ENCODE assay signal across 10 cellular contexts in genomic region chr2:111662771-111663470, GRCh38.
DNase-seq lines count a peak whose midpoint lies in the region; ATAC-seq and TF ChIP-seq lines count a peak whose summit lies in the region.
"Had no signal": no experiment of that assay in that cellular context is flagged by ENCODE, and none has a peak within 500 bp of the region (broad histone marks: within the 10 kb centered on the region; RNA-seq: fewer than 3 reads in every experiment).

No MANE protein-coding gene starts in this region.

- H3K9me3 Mint-ChIP-seq in activated CD4-positive, alpha-beta memory T cell treated with anti-CD3 and anti-CD28 coated beads for 36 hours: no peaks in the 10 kb centered on the region
- H3K9me3 Mint-ChIP-seq in CD8-positive, alpha-beta memory T cell: peaks cover 0 to 1% (median 0%) of the 10 kb centered on the region in 5 donors

- H3K36me3 Mint-ChIP-seq in activated CD4-positive, alpha-beta memory T cell treated with anti-CD3 and anti-CD28 coated beads for 36 hours: no peaks in the 10 kb centered on the region
- H3K36me3 Mint-ChIP-seq in CD8-positive, alpha-beta memory T cell: no peaks in the 10 kb centered on the region

- H3K4ac ChIP-seq in neuronal stem cell (ENCODE audit: low read length): no peak overlapping the region

- TF ChIP-seq CTCF in uterus (IDR thresholded peaks at IDR 0.05): no peak
- TF ChIP-seq CTCF in heart left ventricle (IDR thresholded peaks at IDR 0.05): no peak

- H3K9me2 ChIP-seq in GM23248 (ENCODE audit: insufficient read depth): no peaks in the 10 kb centered on the region

- H4K20me1 ChIP-seq in GM23248 (ENCODE audit: insufficient read depth): no peaks in the 10 kb centered on the region

- H3K36me3 ChIP-seq in GM23248 (ENCODE audit: low read depth): no peaks in the 10 kb centered on the region
- H3K36me3 ChIP-seq in neuronal stem cell (replicated peaks in 1 of 2; ENCODE audit: control insufficient read depth in 2 of 2, insufficient read depth in 2 of 2, low read length in 2 of 2): no peaks in the 10 kb centered on the region
- no peaks in the 10 kb centered on the region for H3K36me3 ChIP-seq in CD8-positive, alpha-beta memory T cell (ENCODE audit: insufficient read depth, low read length)
- H3K36me3 ChIP-seq in uterus: no peaks in the 10 kb centered on the region
- H3K36me3 ChIP-seq in heart left ventricle: no peaks in the 10 kb centered on the region
- H3K36me3 ChIP-seq: SJSA1 had no signal

- ATAC-seq in GM18505 (IDR thresholded peaks at IDR 0.05; ENCODE audit: unreplicated experiment): peak; percentile 83
- no peak for ATAC-seq in heart left ventricle

- no peak overlapping the region for H3K4me3 Mint-ChIP-seq in activated CD4-positive, alpha-beta memory T cell treated with anti-CD3 and anti-CD28 coated beads for 36 hours
- no peak overlapping the region for H3K4me3 Mint-ChIP-seq in CD8-positive, alpha-beta memory T cell

- CTCF ChIA-PET in activated CD4-positive, alpha-beta memory T cell treated with anti-CD3 and anti-CD28 coated beads for 36 hours (lab: Charles Lee): interaction anchor here (1.0 to 1.3 kb wide), 2 partner anchors 11 to 29 kb away, joined by 3 to 4 read pairs; no protein-coding TSS in a partner anchor
- CTCF ChIA-PET in CD8-positive, alpha-beta memory T cell (lab: Charles Lee): no interaction called here

- DNase-seq in GM23248: peak; percentile 24
- peak; percentile 81 for DNase-seq in activated CD4-positive, alpha-beta memory T cell treated with anti-CD3 and anti-CD28 coated beads for 36 hours
- no peak for DNase-seq in neuronal stem cell (ENCODE audit: low spot score)
- DNase-seq in CD8-positive, alpha-beta memory T cell: no peak
- no peak for DNase-seq in medulla oblongata (ENCODE audit: extremely low spot score)
- no peak for DNase-seq in uterus
- DNase-seq in heart left ventricle: no peak

- H3K23ac ChIP-seq in neuronal stem cell (ENCODE audit: low read depth, low read length, poor library complexity): peak overlapping the region; percentile 25

- POLR2A ChIA-PET in activated CD4-positive, alpha-beta memory T cell treated with anti-CD3 and anti-CD28 coated beads for 36 hours (lab: Charles Lee): interaction anchor here (1.2 kb wide), 1 partner anchor 43 kb away, joined by 3 read pairs; no protein-coding TSS in a partner anchor
- POLR2A ChIA-PET in CD8-positive, alpha-beta memory T cell (lab: Charles Lee): no interaction called here

- peaks cover 22% of the 10 kb centered on the region for H3K4me1 Mint-ChIP-seq in activated CD4-positive, alpha-beta memory T cell treated with anti-CD3 and anti-CD28 coated beads for 36 hours (ENCODE audit: low read depth)
- H3K4me1 Mint-ChIP-seq in CD8-positive, alpha-beta memory T cell: peaks cover 3 to 9% (median 8%) of the 10 kb centered on the region in 3 donors

- no peaks in the 10 kb centered on the region for H3K79me2 ChIP-seq in GM23248 (ENCODE audit: insufficient read depth)

- H2BK15ac ChIP-seq in neuronal stem cell (ENCODE audit: low read length): no peak overlapping the region

- H2BK5ac ChIP-seq in neuronal stem cell (ENCODE audit: low read length): no peak overlapping the region

- H3K27me3 Mint-ChIP-seq in activated CD4-positive, alpha-beta memory T cell treated with anti-CD3 and anti-CD28 coated beads for 36 hours: peaks cover 20% of the 10 kb centered on the region
- peaks cover 0 to 1% of the 10 kb centered on the region in 2 donors for H3K27me3 Mint-ChIP-seq in CD8-positive, alpha-beta memory T cell

- WGBS in GM23248 (ENCODE audit: low coverage in 1 of 2, low lambda C conversion rate in 2 of 2, missing lambda C conversion rate in 2 of 2), 2 experiments: 54 to 56% methylated on average over 7 of the region's 7 CpGs
- no CpG with 5 or more reads among the region's 7 CpGs for WGBS in neuronal stem cell (ENCODE audit: extremely low coverage in 2 of 2, insufficient read length in 2 of 2, insufficient replicate concordance in 1 of 2), 2 donors
- 80 to 93% (median 85%) methylated on average over 7 of the region's 7 CpGs for WGBS in heart left ventricle, 4 donors

- H3K27me3 ChIP-seq in GM23248 (replicated peaks; ENCODE audit: insufficient read depth): no peaks in the 10 kb centered on the region
- no peaks in the 10 kb centered on the region for H3K27me3 ChIP-seq in neuronal stem cell (ENCODE audit: control insufficient read depth in 3 of 3, insufficient read depth in 3 of 3, low read depth in 1 of 3, low read length in 3 of 3)
- H3K27me3 ChIP-seq in CD8-positive, alpha-beta memory T cell (ENCODE audit: insufficient read depth, low read length, poor library complexity, severe bottlenecking): no peaks in the 10 kb centered on the region
- H3K27me3 ChIP-seq in uterus: no peaks in the 10 kb centered on the region
- H3K27me3 ChIP-seq in heart left ventricle: no peaks in the 10 kb centered on the region
- H3K27me3 ChIP-seq: SJSA1 had no signal

- peaks cover 46% of the 10 kb centered on the region for H3F3A ChIP-seq in GM23248 (ENCODE audit: insufficient read depth)

- H2AK5ac ChIP-seq in neuronal stem cell (ENCODE audit: low read depth, low read length): peak overlapping the region; percentile 58

- in situ Hi-C loops in GM23248 (cut with MboI): loop anchor here (25.0 kb wide), 1 partner anchor 176 kb away; no protein-coding TSS in a partner anchor

- H2AFZ ChIP-seq in GM23248 (no peak overlapping the region), neuronal stem cell (ENCODE audit: low read length) (no peak overlapping the region)

- no peak overlapping the region for H2BK12ac ChIP-seq in neuronal stem cell (ENCODE audit: low read length)

- H3K9me3 ChIP-seq in GM23248 (ENCODE audit: low read depth): no peaks in the 10 kb centered on the region
- peaks cover 5 to 6% of the 10 kb centered on the region in 2 donors for H3K9me3 ChIP-seq in neuronal stem cell (replicated peaks in 1 of 2; ENCODE audit: control insufficient read depth in 2 of 2, insufficient read depth in 1 of 2, low read depth in 1 of 2, low read length in 2 of 2)
- no peaks in the 10 kb centered on the region for H3K9me3 ChIP-seq in CD8-positive, alpha-beta memory T cell (ENCODE audit: low read length)
- H3K9me3 ChIP-seq in uterus: no peaks in the 10 kb centered on the region
- H3K9me3 ChIP-seq in heart left ventricle: no peaks in the 10 kb centered on the region
- H3K9me3 ChIP-seq: SJSA1 had no signal

- intact Hi-C loops in activated CD4-positive, alpha-beta memory T cell treated with anti-CD3 and anti-CD28 coated beads for 36 hours (cut with micrococcal nuclease): loop anchor here (2.0 to 5.0 kb wide), 3 partner anchors 36 to 570 kb away; no protein-coding TSS in a partner anchor
- intact Hi-C loops in uterus (cut with DNase I; ENCODE audit: low total_unique reads) (no loop called here), heart left ventricle (cut with DNase I) (loop anchor here in 4 of 10 donors (5.0 to 10.0 kb wide), 3 partner anchors 548 to 851 kb away; no protein-coding TSS in a partner anchor)

- H3K4me2 ChIP-seq in GM23248 (ENCODE audit: unreplicated experiment) (peak overlapping the region; percentile 51), neuronal stem cell (ENCODE audit: insufficient read depth, low read length, poor library complexity, severe bottlenecking) (no peak overlapping the region)

- H3K27ac ChIP-seq in GM23248: peak overlapping the region; percentile 64
- H3K27ac ChIP-seq in neuronal stem cell (replicated peaks; ENCODE audit: low read length): no peak overlapping the region
- H3K27ac ChIP-seq in CD8-positive, alpha-beta memory T cell (ENCODE audit: low read depth, low read length): no peak overlapping the region
- H3K27ac ChIP-seq in uterus: no peak overlapping the region
- no peak overlapping the region for H3K27ac ChIP-seq in heart left ventricle
- H3K27ac ChIP-seq: SJSA1 had no signal

- H3K4me1 ChIP-seq in GM23248 (ENCODE audit: insufficient read depth) (peaks cover 39% of the 10 kb centered on the region), neuronal stem cell (ENCODE audit: control insufficient read depth in 2 of 2, insufficient read depth in 1 of 2, low read depth in 1 of 2, low read length in 2 of 2) (peaks cover 2 to 11% of the 10 kb centered on the region in 2 donors), uterus (no peaks in the 10 kb centered on the region), heart left ventricle (peaks cover 0 to 32% (median 0%) of the 10 kb centered on the region in 12 donors)
- H3K4me1 ChIP-seq in CD8-positive, alpha-beta memory T cell (ENCODE audit: insufficient read depth, low read length): no peaks in the 10 kb centered on the region

- H3K27ac Mint-ChIP-seq in activated CD4-positive, alpha-beta memory T cell treated with anti-CD3 and anti-CD28 coated beads for 36 hours: no peak overlapping the region
- H3K27ac Mint-ChIP-seq in CD8-positive, alpha-beta memory T cell: no peak overlapping the region

- TF ChIP-seq POLR2A in GM18505 (IDR thresholded peaks at IDR 0.05; ENCODE audit: borderline replicate concordance, extremely low read depth, insufficient read depth, insufficient read length): no peak
- no peak for TF ChIP-seq POLR2A in uterus (IDR thresholded peaks at IDR 0.05)
- no peak for TF ChIP-seq POLR2A in heart left ventricle (IDR thresholded peaks at IDR 0.05)

- H4K8ac ChIP-seq in neuronal stem cell (ENCODE audit: low read depth, low read length): no peak overlapping the region

- H3K18ac ChIP-seq in neuronal stem cell (ENCODE audit: low read length): peak overlapping the region; percentile 73

- H3K4me3 ChIP-seq in GM23248: 0 out of 2 replicates have a peak overlapping the region, but pooled peaks have one; percentile 6
- H3K4me3 ChIP-seq in neuronal stem cell (ENCODE audit: low read length in 2 of 2): no peak overlapping the region
- no peak overlapping the region for H3K4me3 ChIP-seq in CD8-positive, alpha-beta memory T cell (ENCODE audit: low read length)
- no peak overlapping the region for H3K4me3 ChIP-seq in uterus
- no peak overlapping the region for H3K4me3 ChIP-seq in heart left ventricle
- H3K4me3 ChIP-seq: SJSA1, skin epidermis had no signal

- H3K9ac ChIP-seq in GM23248: peak overlapping the region; percentile 43
- no peak overlapping the region for H3K9ac ChIP-seq in neuronal stem cell (ENCODE audit: low read depth, low read length, poor library complexity)

- no peaks in the 10 kb centered on the region for H3K79me1 ChIP-seq in neuronal stem cell (ENCODE audit: low read depth, low read length)

- no peak overlapping the region for H4K91ac ChIP-seq in neuronal stem cell (ENCODE audit: low read depth, low read length, poor library complexity)

- no peak overlapping the region for H3K14ac ChIP-seq in neuronal stem cell (ENCODE audit: low read length)

- no peak overlapping the region for H2BK120ac ChIP-seq in neuronal stem cell (ENCODE audit: low read depth, low read length)

Comparison
In these comparisons a context has a peak if more than half of its experiments do, and no peak if none do; other contexts are left out.
1. DNase-seq: peak in GM23248 (single experiment) and activated CD4-positive, alpha-beta memory T cell treated with anti-CD3 and anti-CD28 coated beads for 36 hours (single experiment); none in neuronal stem cell (single experiment), CD8-positive, alpha-beta memory T cell (0 of 5), medulla oblongata (single experiment), uterus (0 of 2) and heart left ventricle (0 of 5).